In genomic region chr4:188719794-188720193, GRCh38 we compare ENCODE assay signal across 1 cellular context.
TF ChIP-seq lines count a peak whose summit lies in the region.

No MANE protein-coding gene starts in this region.

TF ChIP-seq in IMR-90, 13 proteins besides CTCF, POLR2A, EP300 and RAD21 (continued from another document):
- TF ChIP-seq ELK1 (IDR thresholded peaks at IDR 0.05; ENCODE audit: borderline replicate concordance, low read depth, low read length) (no peak), MAZ (IDR thresholded peaks at IDR 0.05; ENCODE audit: borderline replicate concordance, low read depth, low read length) (no peak), RFX5 (IDR thresholded peaks at IDR 0.05; ENCODE audit: low read depth, low read length) (no peak), MAFK (IDR thresholded peaks at IDR 0.05; ENCODE audit: low read depth, low read length) (no peak), USF2 (IDR thresholded peaks at IDR 0.05; ENCODE audit: low read depth, low read length) (no peak), CHD1 (IDR thresholded peaks at IDR 0.05; ENCODE audit: low read depth, low read length) (no peak), FOS (IDR thresholded peaks at IDR 0.05; ENCODE audit: low read depth, low read length) (no peak), NFE2L2 (IDR thresholded peaks at IDR 0.05; ENCODE audit: low read depth, low read length) (no peak)
